ENCODE assay signal across 17 cellular contexts in the genomic region with DNA sequence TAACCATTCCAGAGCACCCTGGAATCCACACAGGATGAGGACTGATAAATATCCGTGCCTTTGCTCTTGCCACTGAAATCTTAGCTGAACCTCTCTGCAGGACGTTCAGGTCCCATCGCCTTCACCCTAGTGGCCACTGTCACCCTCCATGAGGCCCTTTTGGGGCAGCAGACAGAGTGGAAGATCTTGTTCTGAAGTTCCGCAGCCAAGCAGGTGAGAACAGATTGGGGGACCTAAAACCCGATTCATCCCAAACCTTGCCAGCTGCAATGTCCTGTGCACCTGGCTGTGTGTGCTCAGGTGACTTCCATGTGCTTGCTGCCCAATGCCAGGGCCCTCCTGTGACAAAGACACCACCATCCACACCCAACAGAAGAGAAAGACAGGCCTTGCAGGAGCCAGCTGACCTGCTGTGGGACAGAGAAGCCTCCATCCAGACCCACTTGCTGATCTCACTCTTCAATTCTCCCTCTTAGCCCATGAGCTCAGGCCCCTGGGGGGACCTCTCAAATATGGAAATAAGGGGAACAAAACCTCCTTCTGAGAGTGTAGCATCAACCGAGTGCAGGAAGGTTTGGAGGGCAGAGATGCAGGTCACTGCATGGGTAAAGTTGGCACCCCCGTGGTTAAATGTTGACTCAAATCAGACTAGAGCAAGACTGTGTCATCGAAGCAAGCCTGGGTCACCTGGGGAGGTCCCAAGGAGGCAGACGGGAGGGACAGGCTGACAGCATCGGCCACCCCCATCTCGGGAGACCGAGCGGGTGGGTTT.
"Had no signal": no experiment of that assay in that cellular context is flagged by ENCODE, and none has a peak within 500 bp of the region (broad histone marks: within the 10 kb centered on the region; RNA-seq: fewer than 3 reads in every experiment).

No MANE protein-coding gene starts in this region.

- H3K4me1 ChIP-seq: body of pancreas, sigmoid colon, tibial artery, uterus had no signal

- H3K36me3 Mint-ChIP-seq: stimulated activated naive B cell treated with anti-CD40 and anti-IgM and Interleukin-4, amounts not matched to agents 10 μg/mL and 1 μg/mL and 100 μg/mL, for 72 hours had no signal

- DNase-seq: activated CD4-positive, alpha-beta T cell treated with anti-CD3 and anti-CD28 coated beads for 48 hours; activated CD4-positive, CD25-positive, alpha-beta regulatory T cell; activated CD8-positive, alpha-beta T cell treated with anti-CD3 and anti-CD28 coated beads, Interleukin-2, amount 10 ng/mL, durations not matched to agents 7 days and 5 days; activated naive CD4-positive, alpha-beta T cell treated with anti-CD3 and anti-CD28 coated beads for 36 hours; activated T-cell treated with anti-CD3 and anti-CD28 coated beads, Interleukin-2, amount 50 U/mL, for 24 hours; body of pancreas; caudate nucleus; erythroblast; hypothalamus; kidney; midbrain; ovary; sigmoid colon; stimulated activated naive B cell treated with anti-CD40 and anti-IgM and Interleukin-4, amounts not matched to agents 10 μg/mL and 1 μg/mL and 100 μg/mL, for 72 hours; T-helper 9 cell; uterus had no signal

- H3K4me3 Mint-ChIP-seq: activated CD8-positive, alpha-beta T cell treated with anti-CD3 and anti-CD28 coated beads, Interleukin-2, amount 10 ng/mL, durations not matched to agents 7 days and 5 days; activated naive CD4-positive, alpha-beta T cell treated with anti-CD3 and anti-CD28 coated beads for 36 hours; activated T-cell treated with anti-CD3 and anti-CD28 coated beads, Interleukin-2, amount 50 U/mL, for 24 hours; stimulated activated naive B cell treated with anti-CD40 and anti-IgM and Interleukin-4, amounts not matched to agents 10 μg/mL and 1 μg/mL and 100 μg/mL, for 72 hours had no signal

- H3K27ac ChIP-seq: body of pancreas, ovary, sigmoid colon, tibial artery, uterus had no signal

- H3K27me3 ChIP-seq: body of pancreas, ovary, sigmoid colon, uterus had no signal

- H3K36me3 ChIP-seq: ovary, sigmoid colon, tibial artery, uterus had no signal

- H3K9me3 ChIP-seq: body of pancreas, ovary, sigmoid colon, tibial artery, uterus had no signal

- H3K4me3 ChIP-seq: body of pancreas, ovary, sigmoid colon, tibial artery, uterus had no signal

- H3K27ac Mint-ChIP-seq: activated naive CD4-positive, alpha-beta T cell treated with anti-CD3 and anti-CD28 coated beads for 36 hours; activated T-cell treated with anti-CD3 and anti-CD28 coated beads, Interleukin-2, amount 50 U/mL, for 24 hours; stimulated activated naive B cell treated with anti-CD40 and anti-IgM and Interleukin-4, amounts not matched to agents 10 μg/mL and 1 μg/mL and 100 μg/mL, for 72 hours had no signal

- H3K9me3 Mint-ChIP-seq: activated naive CD4-positive, alpha-beta T cell treated with anti-CD3 and anti-CD28 coated beads for 36 hours; activated T-cell treated with anti-CD3 and anti-CD28 coated beads, Interleukin-2, amount 50 U/mL, for 24 hours; stimulated activated naive B cell treated with anti-CD40 and anti-IgM and Interleukin-4, amounts not matched to agents 10 μg/mL and 1 μg/mL and 100 μg/mL, for 72 hours had no signal
